ENCODE assay signal across 1 cellular context in genomic region chr17:77498875-77499698, GRCh38.
TF ChIP-seq lines count a peak whose summit lies in the region.

No MANE protein-coding gene starts in this region.

TF ChIP-seq in GM12878, 131 proteins besides CTCF, POLR2A, EP300 and RAD21 (continued from another document):
- TF ChIP-seq, protein P1, sequence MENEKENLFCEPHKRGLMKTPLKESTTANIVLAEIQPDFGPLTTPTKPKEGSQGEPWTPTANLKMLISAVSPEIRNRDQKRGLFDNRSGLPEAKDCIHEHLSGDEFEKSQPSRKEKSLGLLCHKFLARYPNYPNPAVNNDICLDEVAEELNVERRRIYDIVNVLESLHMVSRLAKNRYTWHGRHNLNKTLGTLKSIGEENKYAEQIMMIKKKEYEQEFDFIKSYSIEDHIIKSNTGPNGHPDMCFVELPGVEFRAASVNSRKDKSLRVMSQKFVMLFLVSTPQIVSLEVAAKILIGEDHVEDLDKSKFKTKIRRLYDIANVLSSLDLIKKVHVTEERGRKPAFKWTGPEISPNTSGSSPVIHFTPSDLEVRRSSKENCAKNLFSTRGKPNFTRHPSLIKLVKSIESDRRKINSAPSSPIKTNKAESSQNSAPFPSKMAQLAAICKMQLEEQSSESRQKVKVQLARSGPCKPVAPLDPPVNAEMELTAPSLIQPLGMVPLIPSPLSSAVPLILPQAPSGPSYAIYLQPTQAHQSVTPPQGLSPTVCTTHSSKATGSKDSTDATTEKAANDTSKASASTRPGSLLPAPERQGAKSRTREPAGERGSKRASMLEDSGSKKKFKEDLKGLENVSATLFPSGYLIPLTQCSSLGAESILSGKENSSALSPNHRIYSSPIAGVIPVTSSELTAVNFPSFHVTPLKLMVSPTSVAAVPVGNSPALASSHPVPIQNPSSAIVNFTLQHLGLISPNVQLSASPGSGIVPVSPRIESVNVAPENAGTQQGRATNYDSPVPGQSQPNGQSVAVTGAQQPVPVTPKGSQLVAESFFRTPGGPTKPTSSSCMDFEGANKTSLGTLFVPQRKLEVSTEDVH (IDR thresholded peaks at IDR 0.05; ENCODE audit: low read depth, partially characterized antibody) = no peak
- peak; percentile 51; the same call in 1 of the 2 replicates for TF ChIP-seq POLR2AphosphoS2 (IDR thresholded peaks at IDR 0.05; ENCODE audit: low read depth, low read length)
- TF ChIP-seq TCF3 (IDR thresholded peaks at IDR 0.05; ENCODE audit: borderline replicate concordance, insufficient read depth, low read depth, low read length) = no peak
- TF ChIP-seq, protein P2, sequence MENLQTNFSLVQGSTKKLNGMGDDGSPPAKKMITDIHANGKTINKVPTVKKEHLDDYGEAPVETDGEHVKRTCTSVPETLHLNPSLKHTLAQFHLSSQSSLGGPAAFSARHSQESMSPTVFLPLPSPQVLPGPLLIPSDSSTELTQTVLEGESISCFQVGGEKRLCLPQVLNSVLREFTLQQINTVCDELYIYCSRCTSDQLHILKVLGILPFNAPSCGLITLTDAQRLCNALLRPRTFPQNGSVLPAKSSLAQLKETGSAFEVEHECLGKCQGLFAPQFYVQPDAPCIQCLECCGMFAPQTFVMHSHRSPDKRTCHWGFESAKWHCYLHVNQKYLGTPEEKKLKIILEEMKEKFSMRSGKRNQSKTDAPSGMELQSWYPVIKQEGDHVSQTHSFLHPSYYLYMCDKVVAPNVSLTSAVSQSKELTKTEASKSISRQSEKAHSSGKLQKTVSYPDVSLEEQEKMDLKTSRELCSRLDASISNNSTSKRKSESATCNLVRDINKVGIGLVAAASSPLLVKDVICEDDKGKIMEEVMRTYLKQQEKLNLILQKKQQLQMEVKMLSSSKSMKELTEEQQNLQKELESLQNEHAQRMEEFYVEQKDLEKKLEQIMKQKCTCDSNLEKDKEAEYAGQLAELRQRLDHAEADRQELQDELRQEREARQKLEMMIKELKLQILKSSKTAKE (IDR thresholded peaks at IDR 0.05; ENCODE audit: low read depth, poor library complexity, severe bottlenecking) = no peak
- no peak for TF ChIP-seq CBX5 (IDR thresholded peaks at IDR 0.05; ENCODE audit: low read depth)
- TF ChIP-seq RAD51 (IDR thresholded peaks at IDR 0.05) = no peak
- no peak for TF ChIP-seq ZBED1 (IDR thresholded peaks at IDR 0.05; ENCODE audit: borderline replicate concordance)
